Comparison of ENCODE assay signal across 8 cellular contexts in the genomic region with DNA sequence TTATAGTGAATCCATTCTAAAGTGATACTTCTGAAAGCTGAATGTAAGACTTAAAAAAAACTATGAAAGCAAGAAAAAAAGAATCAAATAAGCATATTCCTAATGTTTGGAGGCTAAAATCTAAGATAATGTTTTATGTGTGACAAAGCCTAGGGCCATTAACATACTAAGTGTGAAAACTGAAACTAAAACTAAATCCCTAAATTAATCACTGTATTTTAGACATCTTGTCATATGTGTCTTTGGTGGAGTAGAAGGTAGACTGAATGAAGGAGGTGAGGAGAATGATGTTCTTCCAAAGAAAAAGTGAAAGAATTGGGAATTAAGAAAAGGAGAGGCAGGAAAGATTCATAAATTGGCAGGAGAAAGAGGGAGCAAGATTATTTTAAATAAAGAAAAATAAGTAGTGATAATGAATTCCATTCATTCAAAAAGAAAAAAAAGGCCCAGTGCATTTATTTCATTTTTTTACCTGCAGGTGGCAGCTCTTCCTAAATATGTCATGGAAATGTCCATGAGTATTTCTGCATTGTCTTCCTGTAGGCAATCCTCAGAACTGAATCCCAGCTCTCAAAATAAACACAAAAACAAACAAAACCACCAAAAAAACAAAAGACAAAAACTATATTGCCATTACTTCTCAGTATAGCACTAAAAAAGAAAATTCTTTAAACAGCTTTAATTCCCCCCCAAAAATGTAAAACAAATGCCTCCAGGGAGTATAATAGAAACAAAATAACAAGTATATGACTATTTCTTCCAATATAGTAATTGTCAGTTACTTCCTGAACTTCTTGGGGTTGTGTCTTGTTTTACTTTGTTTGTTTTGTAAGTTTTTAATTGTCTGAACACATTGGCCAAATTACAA. TPM values are rescaled to one million over a fixed set of nuclear protein-coding genes. Genes with fewer than 3 reads are reported as not detected.
DNase-seq lines count a peak whose midpoint lies in the region; ATAC-seq and TF ChIP-seq lines count a peak whose summit lies in the region.

No MANE protein-coding gene starts in this region.

- H3K27me3 ChIP-seq in ACC112 (ENCODE audit: insufficient read depth, low read length): no peaks in the 10 kb centered on the region
- no peaks in the 10 kb centered on the region for H3K27me3 ChIP-seq in GM06990 (replicated peaks; ENCODE audit: control insufficient read depth, insufficient read depth, low read length)
- no peaks in the 10 kb centered on the region for H3K27me3 ChIP-seq in ovary

- H3K36me3 ChIP-seq in ACC112 (ENCODE audit: insufficient read depth, low read length) (no peaks in the 10 kb centered on the region), GM06990 (ENCODE audit: control insufficient read depth, insufficient read depth, low read length) (no peaks in the 10 kb centered on the region), ovary (no peaks in the 10 kb centered on the region)

- DNase-seq in GM06990 (ENCODE audit: extremely low read depth, insufficient read length) (no peak), NCI-H1694 (lab: John Stamatoyannopoulos, UW) (peak; percentile 23), cerebellum (ENCODE audit: low spot score) (peak; percentile 26), ovary (no peak), islet precursor cell (no peak)

- no peak for TF ChIP-seq EP300 in ovary (IDR thresholded peaks at IDR 0.05)

- H3K4me1 ChIP-seq in ACC112 (ENCODE audit: control insufficient read depth, insufficient read depth, low read length, unreplicated experiment): peaks cover 16% of the 10 kb centered on the region
- no peaks in the 10 kb centered on the region for H3K4me1 ChIP-seq in ovary (ENCODE audit: insufficient read depth)

- peak overlapping the region; percentile 34 for H3K4me3 ChIP-seq in ACC112 (ENCODE audit: low read depth, low read length)
- H3K4me3 ChIP-seq in GM06990 (replicated peaks; ENCODE audit: low read depth, low read length): no peak overlapping the region
- no peak overlapping the region for H3K4me3 ChIP-seq in ovary

- no peaks in the 10 kb centered on the region for H3K79me2 ChIP-seq in ACC112 (ENCODE audit: control insufficient read depth, insufficient read depth, low read length, unreplicated experiment)

- TF ChIP-seq CTCF in GM06990 (IDR thresholded peaks at IDR 0.05; ENCODE audit: insufficient read depth, low read length, poor library complexity, severe bottlenecking): peak; percentile 45
- TF ChIP-seq CTCF in ovary (IDR thresholded peaks at IDR 0.05): peak; percentile 23 to 38 (median 32)

- peak overlapping the region; percentile 74 for H2AFZ ChIP-seq in ACC112 (ENCODE audit: low read length, unreplicated experiment)

- ATAC-seq in HG02970 (IDR thresholded peaks at IDR 0.05; ENCODE audit: low FRiP score, unreplicated experiment) (no peak), HG03039 (IDR thresholded peaks at IDR 0.05; ENCODE audit: unreplicated experiment) (no peak)

- TF ChIP-seq POLR2A in ovary (IDR thresholded peaks at IDR 0.05): no peak

- H3K27ac ChIP-seq in ACC112 (ENCODE audit: low read depth, low read length) (peak overlapping the region; percentile 81), ovary (no peak overlapping the region)

- no peaks in the 10 kb centered on the region for H3K9me3 ChIP-seq in ovary

- intact Hi-C loops in ovary (cut with DNase I): loop anchor here in 3 of 4 donors (5.0 to 10.0 kb wide), 3 partner anchors 310 to 738 kb away; no protein-coding TSS in a partner anchor

RNA-seq across cellular contexts. Expression of gene AP1AR, which starts 17.0 kb away (rescaled TPM):
- total RNA-seq in cerebellum (53.4 TPM), ovary (10 to 100 TPM; 16.5 to 27.0 (median 19.9) TPM)
- 10 to 100 TPM in 1 of 2 donors, 1 to 10 TPM in 1; 9.1 to 12.1 TPM for polyA plus RNA-seq in ovary

Comparison
In these comparisons a context has a peak if more than half of its experiments do, and no peak if none do; other contexts are left out.
1. DNase-seq: peak in NCI-H1694 (single experiment) and cerebellum (single experiment); none in GM06990 (single experiment), ovary (0 of 5) and islet precursor cell (single experiment).